8 cellular contexts compared by ENCODE assay signal in genomic region chr6:116279232-116280160, GRCh38. TPM values are rescaled to one million over a fixed set of nuclear protein-coding genes. Genes with fewer than 3 reads are reported as not detected.
DNase-seq lines count a peak whose midpoint lies in the region; ATAC-seq lines count a peak whose summit lies in the region.

Gene TSPYL1 (minus strand): TSS chr6:116279930. CDS start chr6:116279830, 100 bp downstream.

- no peaks in the 10 kb centered on the region for H3K27me3 Mint-ChIP-seq in effector memory CD8-positive, alpha-beta T cell

- H3K9me3 Mint-ChIP-seq in effector memory CD8-positive, alpha-beta T cell = no peaks in the 10 kb centered on the region

- peak; percentile 88 for DNase-seq in COLO829 (ENCODE audit: low spot score)
- peak; percentile 95 for DNase-seq in HT1080 (ENCODE audit: low read depth)
- peak; percentile 95 for DNase-seq in NOMO-1 treated with DMSO at 0.1 percent for 48 hours (lab: John Stamatoyannopoulos, UW; ENCODE audit: unreplicated experiment)
- DNase-seq in activated CD8-positive, alpha-beta memory T cell treated with anti-CD3 and anti-CD28 coated beads for 4 hours (ENCODE audit: low read depth in 2 of 2) = peak; percentile 86 to 92
- DNase-seq in effector memory CD8-positive, alpha-beta T cell = peak; percentile 91 to 94 (median 93)
- peak; percentile 99 for DNase-seq in medulla oblongata (ENCODE audit: extremely low spot score)
- peak; percentile 91 for DNase-seq in stimulated activated CD8-positive, alpha-beta memory T cell treated with anti-CD3 and anti-CD28 coated beads, Interleukin-12 subunit alpha, Interleukin-12 subunit beta, amount 100 ng/mL, for 1 hour (ENCODE audit: low read depth)

- H3K4me1 Mint-ChIP-seq in effector memory CD8-positive, alpha-beta T cell (ENCODE audit: low read depth in 2 of 2) = peaks cover 43 to 57% of the 10 kb centered on the region in 2 donors

- peak; percentile 95 for ATAC-seq in GM21360 (IDR thresholded peaks at IDR 0.05; ENCODE audit: unreplicated experiment)
- peak; percentile 82 for ATAC-seq in effector memory CD8-positive, alpha-beta T cell (replicated peaks)

- peaks cover 57% of the 10 kb centered on the region for H3K36me3 Mint-ChIP-seq in effector memory CD8-positive, alpha-beta T cell (ENCODE audit: insufficient read depth)

- peak within 1 kb of the TSS; percentile 87 to 98 for H3K4me3 Mint-ChIP-seq in effector memory CD8-positive, alpha-beta T cell

- peak within 1 kb of the TSS; percentile 97 to 100 for H3K27ac Mint-ChIP-seq in effector memory CD8-positive, alpha-beta T cell

RNA-seq across cellular contexts. Expression of gene TSPYL1, which starts in this region (rescaled TPM):
- total RNA-seq in HT1080 (2014; rRNA removed; shearing (Covaris generic)) = 50.6 and 57.4 TPM in 2 replicates
- polyA plus RNA-seq in HT1080 (2015; cell fraction: cytosol; rRNA removed) = 39.9 and 45.4 TPM in 2 replicates
- 54.2 and 61.5 TPM in 2 replicates for polyA plus RNA-seq in HT1080 (2015; cell fraction: nucleus; rRNA removed)

Comparison
In these comparisons a context has a peak if more than half of its experiments do, and no peak if none do; other contexts are left out.
1. Peak in every context shown above with its lines: DNase-seq and ATAC-seq.